In genomic region chr20:15676815-15677214, GRCh38 we compare ENCODE assay signal across 9 cellular contexts.
"Had no signal": no experiment of that assay in that cellular context is flagged by ENCODE, and none has a peak within 500 bp of the region (broad histone marks: within the 10 kb centered on the region; RNA-seq: fewer than 3 reads in every experiment).

No MANE protein-coding gene starts in this region.

- H3K36me3 ChIP-seq: HAP-1 had no signal

- H3K4me2 ChIP-seq: KMS-11 had no signal

- H3K9ac ChIP-seq: GM23248, KMS-11 had no signal

- DNase-seq: GM23248, GOT3, H7, HFFc6, KBM-7 had no signal

- ATAC-seq: HCT116 had no signal

- H3K27ac ChIP-seq: GM23248, KMS-11 had no signal

- H3K4me3 ChIP-seq: GM23248, HAP-1 had no signal

- H3K4me1 ChIP-seq: HAP-1 had no signal

- FAIRE-seq: HTR-8/SVneo had no signal

- H3K9me3 ChIP-seq: HAP-1 had no signal

- H2AFZ ChIP-seq: GM23248 had no signal
